8 cellular contexts compared by ENCODE assay signal in genomic region chr2:111395350-111396128, GRCh38.
DNase-seq lines count a peak whose midpoint lies in the region; ATAC-seq and TF ChIP-seq lines count a peak whose summit lies in the region.
"Not testable (repeated sequence)": the region's sequence is repeated elsewhere in the genome, so short reads cannot be mapped to it uniquely, and the experiment has no call there.

No MANE protein-coding gene starts in this region.

- peak; percentile 41 for DNase-seq in EL
- DNase-seq in T-helper 17 cell, result peak in 2 of 3 donors; percentile 8 to 13
- peak; percentile 79 for DNase-seq in activated CD8-positive, alpha-beta memory T cell treated with anti-CD3 and anti-CD28 coated beads, Interleukin-2, amount 50 U/mL, for 48 hours
- DNase-seq in adipocyte (ENCODE audit: low read depth), result peak; percentile 4
- DNase-seq in fibroblast of the aortic adventitia (ENCODE audit: low read depth), result peak; percentile 18
- DNase-seq in memory B cell (ENCODE audit: low spot score in 2 of 2), result not testable (repeated sequence)
- DNase-seq in stimulated activated CD4-positive, alpha-beta T cell treated with anti-CD3 and anti-CD28 coated beads, Interleukin-1b, Interleukin-23, amount 100 ng/mL, for 24 hours (ENCODE audit: low read depth in 4 of 4, low spot score in 1 of 4), result peak in 3 of 4 experiments; percentile 35 to 70 (median 47)
- DNase-seq in stimulated activated naive CD8-positive, alpha-beta T cell treated with anti-CD3 and anti-CD28 coated beads, Interleukin-15, amount 100 ng/mL, for 72 hours, result peak; percentile 45 to 74

- not testable (repeated sequence) for H3K27me3 ChIP-seq in adipocyte (replicated peaks; ENCODE audit: control insufficient read depth, insufficient read depth, low read length)

- H3K27ac Mint-ChIP-seq in T-helper 17 cell, result peak overlapping the region; percentile 29
- peak overlapping the region; percentile 12 for H3K27ac Mint-ChIP-seq in memory B cell
- H3K27ac Mint-ChIP-seq in stimulated activated naive CD8-positive, alpha-beta T cell treated with anti-CD3 and anti-CD28 coated beads, Interleukin-15, amount 100 ng/mL, for 72 hours, result not testable (repeated sequence)

- not testable (repeated sequence) for H3K4me3 ChIP-seq in adipocyte (ENCODE audit: low read length); fibroblast of the aortic adventitia (ENCODE audit: low read depth, low read length)

- not testable (repeated sequence) for H3K4me1 ChIP-seq in adipocyte (ENCODE audit: control insufficient read depth, insufficient read depth, low read length)

- not testable (repeated sequence) for H3K4me1 Mint-ChIP-seq in T-helper 17 cell, memory B cell
- H3K4me1 Mint-ChIP-seq in stimulated activated naive CD8-positive, alpha-beta T cell treated with anti-CD3 and anti-CD28 coated beads, Interleukin-15, amount 100 ng/mL, for 72 hours, result peaks cover 11% of the 10 kb centered on the region

- H3K36me3 Mint-ChIP-seq in T-helper 17 cell (ENCODE audit: low read depth); memory B cell: not testable (repeated sequence)

- H3K9me3 ChIP-seq in T-helper 17 cell (ENCODE audit: control insufficient read depth, low read length, poor library complexity, severe bottlenecking); adipocyte (ENCODE audit: control insufficient read depth, low read length): not testable (repeated sequence)

- not testable (repeated sequence) for H3K36me3 ChIP-seq in adipocyte (ENCODE audit: control insufficient read depth, insufficient read depth, low read length, severe bottlenecking)

- not testable (repeated sequence) for H3K9ac ChIP-seq in adipocyte (ENCODE audit: low read length)

- ATAC-seq in T-helper 17 cell (peak; percentile 94), memory B cell (ENCODE audit: low read depth) (peak; percentile 54)
- peak; percentile 95 for ATAC-seq in stimulated activated naive CD8-positive, alpha-beta T cell treated with anti-CD3 and anti-CD28 coated beads, Interleukin-15, amount 100 ng/mL, for 72 hours

- not testable (repeated sequence) for H3K27me3 Mint-ChIP-seq in T-helper 17 cell; memory B cell; stimulated activated naive CD8-positive, alpha-beta T cell treated with anti-CD3 and anti-CD28 coated beads, Interleukin-15, amount 100 ng/mL, for 72 hours

- not testable (repeated sequence) for H3K9me3 Mint-ChIP-seq in memory B cell; stimulated activated naive CD8-positive, alpha-beta T cell treated with anti-CD3 and anti-CD28 coated beads, Interleukin-15, amount 100 ng/mL, for 72 hours

- H3K4me3 Mint-ChIP-seq in T-helper 17 cell, memory B cell: not testable (repeated sequence)
- H3K4me3 Mint-ChIP-seq in stimulated activated naive CD8-positive, alpha-beta T cell treated with anti-CD3 and anti-CD28 coated beads, Interleukin-15, amount 100 ng/mL, for 72 hours, result peak overlapping the region; percentile 19 to 30

- TF ChIP-seq CTCF in fibroblast of the aortic adventitia (IDR thresholded peaks at IDR 0.05; ENCODE audit: insufficient read depth, low read length), result not testable (repeated sequence)
